Comparison of ENCODE assay signal across 1 cellular context in the genomic region with DNA sequence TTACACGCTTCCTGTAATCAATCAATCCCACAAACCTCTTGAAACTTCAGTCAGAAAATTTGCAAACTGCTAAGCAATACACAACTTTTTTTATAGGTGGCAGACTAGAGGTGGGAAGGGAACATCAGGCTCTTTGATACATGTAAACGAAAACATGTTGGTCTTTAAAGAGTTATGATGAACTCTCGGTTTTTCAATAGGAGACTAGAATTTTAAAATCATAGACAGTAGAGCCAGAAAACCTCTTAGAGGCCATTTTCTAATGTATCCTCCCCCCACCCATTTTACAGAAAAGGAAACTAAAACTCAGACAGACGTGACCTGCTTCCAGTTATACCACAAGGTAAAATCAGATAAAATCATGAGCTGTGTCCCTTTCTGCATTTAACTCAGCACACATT.
TF ChIP-seq lines count a peak whose summit lies in the region.

No MANE protein-coding gene starts in this region.

TF ChIP-seq in SK-N-SH, 30 proteins besides CTCF, POLR2A, EP300 and RAD21 (continued from another document):
- no peak for TF ChIP-seq FOSL2 (IDR thresholded peaks at IDR 0.05; ENCODE audit: borderline replicate concordance, low read depth)
- no peak for TF ChIP-seq SMC3 (IDR thresholded peaks at IDR 0.05; ENCODE audit: low read depth, low read length)
- TF ChIP-seq GATA2 (CRISPR knock-in tag; IDR thresholded peaks at IDR 0.05), result no peak
- no peak for TF ChIP-seq NRF1 (IDR thresholded peaks at IDR 0.05; ENCODE audit: low read depth, low read length)
- TF ChIP-seq JUND (IDR thresholded peaks at IDR 0.05), result no peak
- TF ChIP-seq POLR2AphosphoS5 (IDR thresholded peaks at IDR 0.05; ENCODE audit: low read depth, low read length), result no peak
- TF ChIP-seq EZH2phosphoT487 (IDR thresholded peaks at IDR 0.05; ENCODE audit: borderline replicate concordance, low read depth), result no peak
- no peak for TF ChIP-seq TAF1 (IDR thresholded peaks at IDR 0.05; ENCODE audit: borderline replicate concordance, low read depth, low read length)
